In genomic region chr6:19578489-19578888, GRCh38 we compare ENCODE assay signal across 20 cellular contexts.
"Had no signal": no experiment of that assay in that cellular context is flagged by ENCODE, and none has a peak within 500 bp of the region (broad histone marks: within the 10 kb centered on the region; RNA-seq: fewer than 3 reads in every experiment).

No MANE protein-coding gene starts in this region.

- H3K4me1 ChIP-seq: gastrocnemius medialis, heart left ventricle, sigmoid colon, upper lobe of left lung had no signal

- H3K36me3 ChIP-seq: brain microvascular endothelial cell, gastrocnemius medialis, heart left ventricle, sigmoid colon, thoracic aorta, upper lobe of left lung had no signal

- H3K36me3 Mint-ChIP-seq: stimulated activated effector memory CD8-positive, alpha-beta T cell treated with anti-CD3 and anti-CD28 coated beads, Interleukin-12 subunit alpha, Interleukin-12 subunit beta, amount 100 ng/mL, for 72 hours had no signal

- DNase-seq: activated CD4-positive, alpha-beta T cell treated with anti-CD3 and anti-CD28 coated beads, Interleukin-2, amount 10 ng/mL, durations not matched to agents 7 days and 5 days; activated CD8-positive, alpha-beta memory T cell treated with anti-CD3 and anti-CD28 coated beads, Interleukin-2, amount 50 U/mL, for 4 hours; activated naive CD4-positive, alpha-beta T cell treated with anti-CD3 and anti-CD28 coated beads for 36 hours; activated T-cell treated with anti-CD3 and anti-CD28 coated beads, Interleukin-2, amount 50 U/mL, for 4 hours; anterior cingulate cortex; brain microvascular endothelial cell; central memory CD4-positive, alpha-beta T cell; gastrocnemius medialis; heart left ventricle; kidney; nephron progenitor cell; nucleus accumbens; sigmoid colon; stimulated activated CD4-positive, alpha-beta T cell treated with anti-CD3 and anti-CD28 coated beads, Interleukin-4, amount 100 ng/mL, for 24 hours; T1000; upper lobe of left lung had no signal

- H3K4me3 Mint-ChIP-seq: activated CD4-positive, alpha-beta T cell treated with anti-CD3 and anti-CD28 coated beads, Interleukin-2, amount 10 ng/mL, durations not matched to agents 7 days and 5 days; activated naive CD4-positive, alpha-beta T cell treated with anti-CD3 and anti-CD28 coated beads for 36 hours; activated T-cell treated with anti-CD3 and anti-CD28 coated beads, Interleukin-2, amount 50 U/mL, for 4 hours; nephron progenitor cell; stimulated activated effector memory CD8-positive, alpha-beta T cell treated with anti-CD3 and anti-CD28 coated beads, Interleukin-12 subunit alpha, Interleukin-12 subunit beta, amount 100 ng/mL, for 72 hours had no signal

- H3K27ac ChIP-seq: brain microvascular endothelial cell, coronary artery, gastrocnemius medialis, heart left ventricle, sigmoid colon, thoracic aorta, upper lobe of left lung had no signal

- FAIRE-seq: kidney had no signal

- H3K27ac Mint-ChIP-seq: activated CD4-positive, alpha-beta T cell treated with anti-CD3 and anti-CD28 coated beads, Interleukin-2, amount 10 ng/mL, durations not matched to agents 7 days and 5 days; activated naive CD4-positive, alpha-beta T cell treated with anti-CD3 and anti-CD28 coated beads for 36 hours; nephron progenitor cell; stimulated activated effector memory CD8-positive, alpha-beta T cell treated with anti-CD3 and anti-CD28 coated beads, Interleukin-12 subunit alpha, Interleukin-12 subunit beta, amount 100 ng/mL, for 72 hours had no signal

- H3K4me1 Mint-ChIP-seq: activated CD4-positive, alpha-beta T cell treated with anti-CD3 and anti-CD28 coated beads, Interleukin-2, amount 10 ng/mL, durations not matched to agents 7 days and 5 days; nephron progenitor cell; stimulated activated effector memory CD8-positive, alpha-beta T cell treated with anti-CD3 and anti-CD28 coated beads, Interleukin-12 subunit alpha, Interleukin-12 subunit beta, amount 100 ng/mL, for 72 hours had no signal

- H3K9me3 Mint-ChIP-seq: activated CD4-positive, alpha-beta T cell treated with anti-CD3 and anti-CD28 coated beads, Interleukin-2, amount 10 ng/mL, durations not matched to agents 7 days and 5 days had no signal

- H3K4me3 ChIP-seq: coronary artery, gastrocnemius medialis, heart left ventricle, lung, sigmoid colon, thoracic aorta, upper lobe of left lung had no signal

- H3K27me3 ChIP-seq: brain microvascular endothelial cell, gastrocnemius medialis, heart left ventricle, sigmoid colon, upper lobe of left lung had no signal

- H3K27me3 Mint-ChIP-seq: activated CD4-positive, alpha-beta T cell treated with anti-CD3 and anti-CD28 coated beads, Interleukin-2, amount 10 ng/mL, durations not matched to agents 7 days and 5 days had no signal

- H3K9me3 ChIP-seq: gastrocnemius medialis had no signal
